In genomic region chr2:231803739-231804138, GRCh38 we compare ENCODE assay signal across 21 cellular contexts. TPM values are rescaled to one million over a fixed set of nuclear protein-coding genes. Genes with fewer than 3 reads are reported as not detected.
DNase-seq lines count a peak whose midpoint lies in the region; ATAC-seq and TF ChIP-seq lines count a peak whose summit lies in the region.
"Had no signal": no experiment of that assay in that cellular context is flagged by ENCODE, and none has a peak within 500 bp of the region (broad histone marks: within the 10 kb centered on the region; RNA-seq: fewer than 3 reads in every experiment).

No MANE protein-coding gene starts in this region.

- peak overlapping the region; percentile 10 for H3K27ac Mint-ChIP-seq in MCF 10A (ENCODE audit: low read depth, unreplicated experiment)
- peak overlapping the region; percentile 46; the same call in 1 of the 2 replicates for H3K27ac Mint-ChIP-seq in WTC11
- H3K27ac Mint-ChIP-seq: CD4-positive, alpha-beta T cell had no signal

- peaks cover 61% of the 10 kb centered on the region for H3K36me3 Mint-ChIP-seq in MCF 10A (ENCODE audit: insufficient read depth, unreplicated experiment)
- H3K36me3 Mint-ChIP-seq in WTC11, result peaks cover 41% of the 10 kb centered on the region

- ATAC-seq in WTC11, result no peak
- no peak for ATAC-seq in GM18502 (IDR thresholded peaks at IDR 0.05; ENCODE audit: poor library complexity, unreplicated experiment)
- ATAC-seq: A549, HCT116 had no signal

- TF ChIP-seq CTCF in MCF 10A (IDR thresholded peaks at IDR 0.05; ENCODE audit: unreplicated experiment), result no peak
- no peak for TF ChIP-seq CTCF in mammary epithelial cell (conservative IDR thresholded peaks at IDR 0.05 in 1 of 2, IDR thresholded peaks at IDR 0.05 in 1 of 2; ENCODE audit: extremely low read depth in 1 of 2, insufficient read depth in 1 of 2, low read depth in 1 of 2, low read length in 2 of 2)
- TF ChIP-seq CTCF in WTC11 (IDR thresholded peaks at IDR 0.05), result no peak

- H3K36me3 ChIP-seq in mammary epithelial cell (ENCODE audit: insufficient read depth, low read length) (peaks cover 10% of the 10 kb centered on the region), mesenchymal stem cell (ENCODE audit: control insufficient read depth in 1 of 2, insufficient read depth in 2 of 2, low read depth in 1 of 2, low read length in 2 of 2) (peaks cover 44 to 69% of the 10 kb centered on the region in 2 experiments)

- no peak for DNase-seq in MCF 10A (ENCODE audit: unreplicated experiment)
- DNase-seq in mammary epithelial cell, result no peak
- no peak for DNase-seq in WTC11 (ENCODE audit: low spot score)
- no peak for DNase-seq in mesenchymal stem cell
- DNase-seq in NCI-H748 (lab: John Stamatoyannopoulos, UW; ENCODE audit: unreplicated experiment), result no peak
- DNase-seq in SIG-M5 (lab: John Stamatoyannopoulos, UW), result no peak
- DNase-seq: 8988T; ACHN; AML-193; BE2C; CD4-positive, alpha-beta T cell; CD8-positive, alpha-beta memory T cell; DMS53; DMS79 treated with DMSO at 0.1 percent for 48 hours; GF-D8; H7 had no signal

- H4K20me1 ChIP-seq in mammary epithelial cell (ENCODE audit: insufficient read depth, low read length), result no peaks in the 10 kb centered on the region

- H3K27ac ChIP-seq in mammary epithelial cell (ENCODE audit: insufficient read depth, low read depth, low read length), result no peak overlapping the region
- no peak overlapping the region for H3K27ac ChIP-seq in mesenchymal stem cell (ENCODE audit: low read length, poor library complexity, severe bottlenecking)
- H3K27ac ChIP-seq: A549; BLaER1 treated with 17β-estradiol and CSF1 and Interleukin-3, amounts not matched to agents 10 nM and 100 nM had no signal

- intact Hi-C loops in MCF 10A (cut with micrococcal nuclease), result no loop called here
- intact Hi-C loops in mammary epithelial cell (cut with micrococcal nuclease), result no loop called here

- no TSS peak for BruUV-seq in MCF 10A (replicated peaks; lab: Mats Ljungman, UMichigan)
- BruUV-seq in mammary epithelial cell (replicated peaks; lab: Mats Ljungman, UMichigan), result no TSS peak

- WGBS in mammary epithelial cell (ENCODE audit: low coverage, missing lambda C conversion rate), result 97% methylated on average over 7 of the region's 8 CpGs
- WGBS in mesenchymal stem cell, result over 99% methylated on average over 8 of the region's 8 CpGs

- no peak overlapping the region for H4K91ac ChIP-seq in mesenchymal stem cell (ENCODE audit: low read length)

- POLR2A ChIA-PET in MCF 10A (lab: Yijun Ruan, JAX) (interaction anchor here (1.0 kb wide), 1 partner anchor 8 kb away, joined by 3 read pairs; no protein-coding TSS in a partner anchor), WTC11 (lab: Charles Lee) (no interaction called here)

- no peak overlapping the region for H3K4me3 ChIP-seq in mammary epithelial cell (replicated peaks in 1 of 3; ENCODE audit: insufficient read depth in 1 of 3, low read depth in 2 of 3, low read length in 3 of 3)
- no peak overlapping the region for H3K4me3 ChIP-seq in mesenchymal stem cell (ENCODE audit: insufficient read depth in 1 of 2, low read depth in 1 of 2, low read length in 2 of 2)
- H3K4me3 ChIP-seq: A549; BLaER1 treated with 17β-estradiol and CSF1 and Interleukin-3, amounts not matched to agents 10 nM and 100 nM had no signal

- no peak overlapping the region for H3K18ac ChIP-seq in mesenchymal stem cell (ENCODE audit: low read depth in 1 of 2, low read length in 2 of 2)

- peaks cover 11% of the 10 kb centered on the region for H3K79me2 ChIP-seq in mammary epithelial cell (ENCODE audit: insufficient read depth, low read length)

- H3K9me3 Mint-ChIP-seq in MCF 10A (ENCODE audit: unreplicated experiment) (no peaks in the 10 kb centered on the region), WTC11 (no peaks in the 10 kb centered on the region)
- H3K9me3 Mint-ChIP-seq: CD14-positive monocyte; CD4-positive, alpha-beta T cell; CD8-positive, alpha-beta memory T cell had no signal

- H2AFZ ChIP-seq in mammary epithelial cell (ENCODE audit: low read depth, low read length) (no peak overlapping the region), mesenchymal stem cell (ENCODE audit: low read depth, low read length) (no peak overlapping the region)

- dilution Hi-C loops in mammary epithelial cell (cut with HindIII; ENCODE audit: low sequenced_read_pairs), result no loop called here

- no peak overlapping the region for H3K4me3 Mint-ChIP-seq in MCF 10A (ENCODE audit: unreplicated experiment)
- no peak overlapping the region for H3K4me3 Mint-ChIP-seq in WTC11
- H3K4me3 Mint-ChIP-seq: CD14-positive monocyte; CD4-positive, alpha-beta T cell; CD8-positive, alpha-beta memory T cell had no signal

- H2BK15ac ChIP-seq in mesenchymal stem cell (ENCODE audit: low read depth, poor library complexity, severe bottlenecking), result peak overlapping the region; percentile 40

- no peak overlapping the region for H2BK120ac ChIP-seq in mesenchymal stem cell (ENCODE audit: low read depth, low read length)

- H3K4me2 ChIP-seq in mammary epithelial cell (ENCODE audit: insufficient read depth, low read depth, low read length), result no peak overlapping the region
- H3K4me2 ChIP-seq in mesenchymal stem cell (ENCODE audit: low read length, poor library complexity, severe bottlenecking), result no peak overlapping the region
- H3K4me2 ChIP-seq: A549; BLaER1 treated with 17β-estradiol and CSF1 and Interleukin-3, amounts not matched to agents 10 nM and 100 nM had no signal

- no peaks in the 10 kb centered on the region for H3K4me1 ChIP-seq in mammary epithelial cell (ENCODE audit: insufficient read depth, low read length)
- H3K4me1 ChIP-seq in mesenchymal stem cell (ENCODE audit: control insufficient read depth, insufficient read depth, low read depth, low read length), result no peaks in the 10 kb centered on the region
- H3K4me1 ChIP-seq: A549; BE2C; BLaER1 treated with 17β-estradiol and CSF1 and Interleukin-3, amounts not matched to agents 10 nM and 100 nM had no signal

- H3K4me1 Mint-ChIP-seq in MCF 10A (ENCODE audit: insufficient read depth, unreplicated experiment) (no peaks in the 10 kb centered on the region), WTC11 (peaks cover 10% of the 10 kb centered on the region)
- H3K4me1 Mint-ChIP-seq: CD14-positive monocyte had no signal

- H3K79me1 ChIP-seq in mesenchymal stem cell (replicated peaks; ENCODE audit: low read length, poor library complexity, severe bottlenecking), result peaks cover 40% of the 10 kb centered on the region

- H2AK5ac ChIP-seq in mesenchymal stem cell (ENCODE audit: low read length, severe bottlenecking), result no peak overlapping the region

- H2BK12ac ChIP-seq in mesenchymal stem cell (ENCODE audit: low read length in 2 of 2), result no peak overlapping the region

- no peak overlapping the region for H3K4ac ChIP-seq in mesenchymal stem cell (ENCODE audit: low read depth in 1 of 2, low read length in 2 of 2)

- no peak overlapping the region for H2BK5ac ChIP-seq in mesenchymal stem cell (ENCODE audit: low read depth, low read length, poor library complexity, severe bottlenecking)

- H3K27me3 Mint-ChIP-seq in MCF 10A (ENCODE audit: insufficient read depth, unreplicated experiment) (no peaks in the 10 kb centered on the region), WTC11 (ENCODE audit: low read depth) (no peaks in the 10 kb centered on the region)
- H3K27me3 Mint-ChIP-seq: CD4-positive, alpha-beta T cell; CD8-positive, alpha-beta memory T cell had no signal

- no peak overlapping the region for H4K8ac ChIP-seq in mesenchymal stem cell (ENCODE audit: low read length)

- no peak overlapping the region for H3K14ac ChIP-seq in mesenchymal stem cell (ENCODE audit: low read length in 2 of 2)

- H3K9ac ChIP-seq in mammary epithelial cell (ENCODE audit: insufficient read depth, low read length) (no peak overlapping the region), mesenchymal stem cell (ENCODE audit: low read length) (no peak overlapping the region)
- H3K9ac ChIP-seq: BLaER1 treated with 17β-estradiol and CSF1 and Interleukin-3, amounts not matched to agents 10 nM and 100 nM had no signal

- CTCF ChIA-PET in MCF 10A (lab: Yijun Ruan, JAX) (interaction anchor here (0.7 to 1.4 kb wide), 2 partner anchors 8 to 10 kb away, joined by 3 to 4 read pairs; no protein-coding TSS in a partner anchor), mammary epithelial cell (lab: Charles Lee; ENCODE audit: low non-redundant PET) (no interaction called here), WTC11 (lab: Charles Lee) (interaction anchor here (1.3 kb wide), 1 partner anchor 90 kb away, joined by 4 read pairs; no protein-coding TSS in a partner anchor)

- no peaks in the 10 kb centered on the region for H3K9me3 ChIP-seq in mammary epithelial cell (replicated peaks; ENCODE audit: insufficient read depth, low read length)
- no peaks in the 10 kb centered on the region for H3K9me3 ChIP-seq in mesenchymal stem cell (ENCODE audit: control insufficient read depth, low read length)
- H3K9me3 ChIP-seq: A549; BE2C; BLaER1 treated with 17β-estradiol and CSF1 and Interleukin-3, amounts not matched to agents 10 nM and 100 nM had no signal

- H3K23ac ChIP-seq in mesenchymal stem cell (ENCODE audit: low read length in 2 of 2), result no peak overlapping the region

- no peaks in the 10 kb centered on the region for H3K27me3 ChIP-seq in mammary epithelial cell (ENCODE audit: insufficient read depth, low read length)
- H3K27me3 ChIP-seq in mesenchymal stem cell (ENCODE audit: control insufficient read depth in 1 of 2, insufficient read depth in 1 of 2, low read length in 2 of 2), result no peaks in the 10 kb centered on the region
- H3K27me3 ChIP-seq: BE2C; BLaER1 treated with 17β-estradiol and CSF1 and Interleukin-3, amounts not matched to agents 10 nM and 100 nM had no signal

- in situ Hi-C loops in mammary epithelial cell (cut with MboI; ENCODE audit: low sequenced_read_pairs in 2 of 2), result no loop called here

TF ChIP-seq in WTC11, 78 proteins besides CTCF, POLR2A, EP300 and RAD21:
- no peak for TF ChIP-seq E2F4 (CRISPR knock-in tag; IDR thresholded peaks at IDR 0.05; ENCODE audit: borderline replicate concordance, low read depth)

RNA-seq across cellular contexts. Expression of gene COPS7B, which starts 17.5 kb away (rescaled TPM):
- total RNA-seq in MCF 10A (2022) (41.5 and 49.9 TPM in 2 replicates), mammary epithelial cell (10 to 100 TPM; 29.8 to 43.7 TPM), WTC11 (2021) (56.5 to 63.8 TPM (median 57.1 TPM) in 3 replicates)
- polyA plus RNA-seq in mammary epithelial cell, result 42.0 TPM
- polyA minus RNA-seq in mammary epithelial cell, result 42.7 TPM
- polyA plus RNA-seq in mesenchymal stem cell (2013, experiment 1 of 2), result 28.1 TPM
- 24.5 TPM for polyA plus RNA-seq in mesenchymal stem cell (2013, experiment 2 of 2)

RNA-seq across cellular contexts. Expression of gene PDE6D, which starts 22.7 kb away (rescaled TPM):
- total RNA-seq in MCF 10A (2022) (13.2 and 20.6 TPM in 2 replicates), mammary epithelial cell (10 to 100 TPM; 15.2 to 16.2 TPM), WTC11 (2021) (30.2 to 32.8 TPM (median 31.4 TPM) in 3 replicates)
- polyA plus RNA-seq in mammary epithelial cell, result 22.9 TPM
- polyA minus RNA-seq in mammary epithelial cell, result 15.9 TPM
- 19.6 TPM for polyA plus RNA-seq in mesenchymal stem cell (2013, experiment 1 of 2)
- polyA plus RNA-seq in mesenchymal stem cell (2013, experiment 2 of 2), result 19.9 TPM
